Comparison of ENCODE assay signal across 20 cellular contexts in genomic region chr22:17748555-17749353, GRCh38. TPM values are rescaled to one million over a fixed set of nuclear protein-coding genes. Genes with fewer than 3 reads are reported as not detected.
DNase-seq lines count a peak whose midpoint lies in the region; TF ChIP-seq lines count a peak whose summit lies in the region.
"Had no signal": no experiment of that assay in that cellular context is flagged by ENCODE, and none has a peak within 500 bp of the region (broad histone marks: within the 10 kb centered on the region; RNA-seq: fewer than 3 reads in every experiment).

No MANE protein-coding gene starts in this region.

- peaks cover 0 to 7% (median 5%) of the 10 kb centered on the region in 4 donors for H3K4me1 ChIP-seq in esophagus muscularis mucosa

- no peaks in the 10 kb centered on the region for H3K36me3 Mint-ChIP-seq in progenitor cell of endocrine pancreas (ENCODE audit: insufficient read depth)
- H3K36me3 Mint-ChIP-seq: natural killer cell had no signal

- no peaks in the 10 kb centered on the region for H3K9me3 ChIP-seq in esophagus muscularis mucosa
- H3K9me3 ChIP-seq: stomach had no signal

- intact Hi-C loops in esophagus muscularis mucosa (cut with DNase I) = loop anchor here (5.0 kb wide), 1 partner anchor 34 kb away; no protein-coding TSS in a partner anchor

- H3K9me3 Mint-ChIP-seq in progenitor cell of endocrine pancreas (ENCODE audit: low read depth) = no peaks in the 10 kb centered on the region
- H3K9me3 Mint-ChIP-seq: natural killer cell had no signal

- H3K36me3 ChIP-seq in esophagus muscularis mucosa (no peaks in the 10 kb centered on the region), brain microvascular endothelial cell (replicated peaks) (no peaks in the 10 kb centered on the region)

- no peak overlapping the region for H3K4me3 ChIP-seq in astrocyte of the spinal cord (ENCODE audit: low read depth, low read length)
- H3K4me3 ChIP-seq in esophagus muscularis mucosa = peak overlapping the region; percentile 19 to 33 (median 28)
- no peak overlapping the region for H3K4me3 ChIP-seq in brain microvascular endothelial cell (ENCODE audit: low read depth, low read length)

- H3K4me3 Mint-ChIP-seq in progenitor cell of endocrine pancreas (ENCODE audit: low read depth) = no peak overlapping the region
- H3K4me3 Mint-ChIP-seq: natural killer cell had no signal

- TF ChIP-seq POLR2A in esophagus muscularis mucosa (IDR thresholded peaks at IDR 0.05; ENCODE audit: low read depth) = no peak

- no peaks in the 10 kb centered on the region for H3K4me1 Mint-ChIP-seq in progenitor cell of endocrine pancreas (ENCODE audit: low read depth)

- H3K27me3 ChIP-seq in esophagus muscularis mucosa = no peaks in the 10 kb centered on the region
- no peaks in the 10 kb centered on the region for H3K27me3 ChIP-seq in brain microvascular endothelial cell (replicated peaks)
- H3K27me3 ChIP-seq: stomach had no signal

- in situ Hi-C loops in astrocyte of the spinal cord (cut with HindIII; ENCODE audit: low sequenced_read_pairs) (no loop called here), brain microvascular endothelial cell (cut with HindIII; ENCODE audit: low pct_ligation_motif_present, low sequenced_read_pairs) (no loop called here)

- no peaks in the 10 kb centered on the region for H3K27me3 Mint-ChIP-seq in progenitor cell of endocrine pancreas

- no peak overlapping the region for H3K27ac ChIP-seq in esophagus muscularis mucosa (replicated peaks in 1 of 4)
- H3K27ac ChIP-seq in brain microvascular endothelial cell = no peak overlapping the region
- H3K27ac ChIP-seq: epithelial cell of prostate, stomach had no signal

- no peak overlapping the region for H3K27ac Mint-ChIP-seq in progenitor cell of endocrine pancreas

- TF ChIP-seq EP300 in esophagus muscularis mucosa (IDR thresholded peaks at IDR 0.05) = no peak

- DNase-seq in astrocyte of the spinal cord (ENCODE audit: low read depth, low spot score) = no peak
- DNase-seq in esophagus muscularis mucosa (ENCODE audit: extremely low spot score) = no peak
- DNase-seq in islet precursor cell = peak; percentile 86
- DNase-seq in progenitor cell of endocrine pancreas (ENCODE audit: low spot score, unreplicated experiment) = no peak
- DNase-seq in DMS53 treated with DMSO at 0.1 percent for 48 hours (lab: John Stamatoyannopoulos, UW; ENCODE audit: unreplicated experiment) = no peak
- DNase-seq in dermis blood vessel endothelial cell = no peak
- DNase-seq in brain microvascular endothelial cell = no peak
- DNase-seq: activated CD4-positive, alpha-beta T cell treated with anti-CD3 and anti-CD28 coated beads, Interleukin-2, amount 50 U/mL, for 4 hours; activated naive CD4-positive, alpha-beta T cell treated with Interleukin-2 at 50 U/mL for 16 hours; activated T-cell treated with anti-CD3 and anti-CD28 coated beads for 4 hours; anterior cingulate cortex; cortex of kidney; DMS79 treated with DMSO at 0.1 percent for 48 hours; GOT3; natural killer cell; NCI-H1092 treated with DMSO at 0.1 percent for 48 hours; retina; stomach; T-helper 1 cell had no signal

- 75% methylated on average over 36 of the region's 40 CpGs for WGBS in esophagus muscularis mucosa

- TF ChIP-seq CTCF in astrocyte of the spinal cord (IDR thresholded peaks at IDR 0.05; ENCODE audit: low read depth, low read length) = peak; percentile 27
- peak; percentile 17 to 52 (median 42) for TF ChIP-seq CTCF in esophagus muscularis mucosa (IDR thresholded peaks at IDR 0.05)
- peak; percentile 47 for TF ChIP-seq CTCF in progenitor cell of endocrine pancreas (IDR thresholded peaks at IDR 0.05; ENCODE audit: unreplicated experiment)
- TF ChIP-seq CTCF in brain microvascular endothelial cell (IDR thresholded peaks at IDR 0.05; ENCODE audit: low read depth, low read length, missing control alignments) = no peak

RNA-seq across cellular contexts. Expression of gene BID, which starts 25.5 kb away (rescaled TPM):
- total RNA-seq in esophagus muscularis mucosa (10 to 100 TPM; 12.9 to 48.3 (median 26.3) TPM), progenitor cell of endocrine pancreas (22.8 and 24.6 TPM in 2 replicates), dermis blood vessel endothelial cell (45.3 and 79.7 TPM in 2 replicates)

Comparison
In these comparisons a context has a peak if more than half of its experiments do, and no peak if none do; other contexts are left out.
1. H3K4me3 ChIP-seq: peak in esophagus muscularis mucosa (4 of 4); none in astrocyte of the spinal cord (single experiment) and brain microvascular endothelial cell (single experiment).